In the genomic region with DNA sequence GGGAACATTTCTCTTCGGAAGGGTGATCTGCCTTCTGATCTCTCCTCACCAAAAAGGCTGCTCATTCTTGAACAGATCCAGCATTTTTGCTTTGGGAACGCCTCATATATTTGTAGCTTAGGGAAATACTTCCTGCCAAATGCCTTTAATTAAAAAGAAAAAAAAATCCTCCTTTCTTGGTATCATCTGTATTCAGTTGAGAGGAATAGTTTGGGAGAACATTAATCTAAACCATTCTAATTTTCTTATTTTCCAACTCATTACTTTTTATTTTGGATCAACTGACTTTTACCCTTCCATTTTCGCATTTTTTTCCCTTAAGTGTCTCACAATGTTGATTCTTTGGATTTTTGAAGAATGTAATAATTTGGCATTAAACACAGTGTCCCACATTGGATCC, we compare ENCODE assay signal across 15 cellular contexts.
DNase-seq lines count a peak whose midpoint lies in the region; ATAC-seq and TF ChIP-seq lines count a peak whose summit lies in the region.
"Had no signal": no experiment of that assay in that cellular context is flagged by ENCODE, and none has a peak within 500 bp of the region (broad histone marks: within the 10 kb centered on the region; RNA-seq: fewer than 3 reads in every experiment).

No MANE protein-coding gene starts in this region.

- no peak overlapping the region for H3K9ac ChIP-seq in GM23248

- ATAC-seq in stimulated activated naive B cell treated with anti-CD40 and anti-IgM and Interleukin-4, amounts not matched to agents 10 μg/mL and 1 μg/mL and 100 μg/mL, for 72 hours (replicated peaks): no peak
- no peak for ATAC-seq in mucosa of descending colon
- ATAC-seq: A549; CD8-positive, alpha-beta T cell; HCT116 had no signal

- peak overlapping the region; percentile 66 for H2AFZ ChIP-seq in GM23248

- TF ChIP-seq CTCF in chondrocyte (IDR thresholded peaks at IDR 0.05): no peak
- no peak for TF ChIP-seq CTCF in mucosa of descending colon (IDR thresholded peaks at IDR 0.05)
- TF ChIP-seq CTCF in brain microvascular endothelial cell (IDR thresholded peaks at IDR 0.05; ENCODE audit: low read depth, low read length, missing control alignments): no peak

- H3F3A ChIP-seq in GM23248 (ENCODE audit: insufficient read depth): 0 out of 2 replicates have a peak, but pooled peaks cover 5% of the 10 kb centered on the region

- peak; percentile 10 for DNase-seq in GM23248
- no peak for DNase-seq in chondrocyte (ENCODE audit: low spot score)
- DNase-seq in stimulated activated naive B cell treated with anti-CD40 and anti-IgM and Interleukin-4, amounts not matched to agents 10 μg/mL and 1 μg/mL and 100 μg/mL, for 72 hours: no peak
- no peak for DNase-seq in mucosa of descending colon
- DNase-seq in brain microvascular endothelial cell: no peak
- DNase-seq in cortex of kidney (lab: John Stamatoyannopoulos, UW): no peak
- DNase-seq: CD8-positive, alpha-beta T cell; COR-L47; DMS153; DMS79 treated with DMSO at 0.1 percent for 48 hours; GDM1 had no signal

- H3K4me3 Mint-ChIP-seq in chondrocyte (ENCODE audit: unreplicated experiment): no peak overlapping the region
- no peak overlapping the region for H3K4me3 Mint-ChIP-seq in stimulated activated naive B cell treated with anti-CD40 and anti-IgM and Interleukin-4, amounts not matched to agents 10 μg/mL and 1 μg/mL and 100 μg/mL, for 72 hours
- H3K4me3 Mint-ChIP-seq: CD14-positive monocyte; CD8-positive, alpha-beta T cell; IgD-negative memory B cell had no signal

- WGBS in GM23248 (ENCODE audit: low coverage in 1 of 2, low lambda C conversion rate in 2 of 2, missing lambda C conversion rate in 2 of 2), 2 experiments: 15 to 17% methylated on average over 3 of the region's 3 CpGs

- H3K27ac ChIP-seq in GM23248 (no peak overlapping the region), brain microvascular endothelial cell (no peak overlapping the region)
- H3K27ac ChIP-seq: A549 had no signal

- no peaks in the 10 kb centered on the region for H3K9me2 ChIP-seq in GM23248 (ENCODE audit: insufficient read depth)

- H3K4me1 ChIP-seq in GM23248 (ENCODE audit: insufficient read depth) (peaks cover 9% of the 10 kb centered on the region; the same call in 1 of the 2 replicates), mucosa of descending colon (ENCODE audit: low read depth) (no peaks in the 10 kb centered on the region)
- H3K4me1 ChIP-seq: A549 had no signal

- intact Hi-C loops in mucosa of descending colon (cut with DNase I, micrococcal nuclease): no loop called here

- H3K27ac Mint-ChIP-seq in chondrocyte (ENCODE audit: unreplicated experiment): peak overlapping the region; percentile 30
- peak overlapping the region; percentile 47 for H3K27ac Mint-ChIP-seq in stimulated activated naive B cell treated with anti-CD40 and anti-IgM and Interleukin-4, amounts not matched to agents 10 μg/mL and 1 μg/mL and 100 μg/mL, for 72 hours
- H3K27ac Mint-ChIP-seq: CD14-positive monocyte; CD8-positive, alpha-beta T cell; IgD-negative memory B cell had no signal

- in situ Hi-C loops in GM23248 (cut with MboI): no loop called here
- in situ Hi-C loops in brain microvascular endothelial cell (cut with HindIII; ENCODE audit: low pct_ligation_motif_present, low sequenced_read_pairs): no loop called here

- no peaks in the 10 kb centered on the region for H3K27me3 Mint-ChIP-seq in chondrocyte (ENCODE audit: low read depth)
- no peaks in the 10 kb centered on the region for H3K27me3 Mint-ChIP-seq in stimulated activated naive B cell treated with anti-CD40 and anti-IgM and Interleukin-4, amounts not matched to agents 10 μg/mL and 1 μg/mL and 100 μg/mL, for 72 hours
- H3K27me3 Mint-ChIP-seq: IgD-negative memory B cell had no signal

- H3K9me3 Mint-ChIP-seq in chondrocyte (ENCODE audit: low read depth): peaks cover 13% of the 10 kb centered on the region
- peaks cover 0 to 8% of the 10 kb centered on the region in 2 donors for H3K9me3 Mint-ChIP-seq in stimulated activated naive B cell treated with anti-CD40 and anti-IgM and Interleukin-4, amounts not matched to agents 10 μg/mL and 1 μg/mL and 100 μg/mL, for 72 hours

- no peaks in the 10 kb centered on the region for H3K36me3 Mint-ChIP-seq in chondrocyte (ENCODE audit: low read depth)
- H3K36me3 Mint-ChIP-seq in stimulated activated naive B cell treated with anti-CD40 and anti-IgM and Interleukin-4, amounts not matched to agents 10 μg/mL and 1 μg/mL and 100 μg/mL, for 72 hours: no peaks in the 10 kb centered on the region
- H3K36me3 Mint-ChIP-seq: CD8-positive, alpha-beta T cell; IgD-negative memory B cell had no signal

- H3K9me3 ChIP-seq in GM23248 (ENCODE audit: low read depth): no peaks in the 10 kb centered on the region
- H3K9me3 ChIP-seq in mucosa of descending colon: no peaks in the 10 kb centered on the region
- H3K9me3 ChIP-seq: A549 had no signal

- H4K20me1 ChIP-seq in GM23248 (ENCODE audit: insufficient read depth): no peaks in the 10 kb centered on the region

- H3K27me3 ChIP-seq in GM23248 (replicated peaks; ENCODE audit: insufficient read depth) (no peaks in the 10 kb centered on the region), brain microvascular endothelial cell (replicated peaks) (no peaks in the 10 kb centered on the region)

- no peak overlapping the region for H3K4me2 ChIP-seq in GM23248 (ENCODE audit: unreplicated experiment)
- H3K4me2 ChIP-seq: A549 had no signal

- no peaks in the 10 kb centered on the region for H3K36me3 ChIP-seq in GM23248 (ENCODE audit: low read depth)
- no peaks in the 10 kb centered on the region for H3K36me3 ChIP-seq in mucosa of descending colon (ENCODE audit: low read depth)
- H3K36me3 ChIP-seq in brain microvascular endothelial cell (replicated peaks): no peaks in the 10 kb centered on the region

- H3K4me1 Mint-ChIP-seq in chondrocyte (ENCODE audit: low read depth): peaks cover 29% of the 10 kb centered on the region
- H3K4me1 Mint-ChIP-seq in stimulated activated naive B cell treated with anti-CD40 and anti-IgM and Interleukin-4, amounts not matched to agents 10 μg/mL and 1 μg/mL and 100 μg/mL, for 72 hours: peaks cover under 1 to 8% of the 10 kb centered on the region in 2 donors

- H3K79me2 ChIP-seq in GM23248 (ENCODE audit: insufficient read depth): no peaks in the 10 kb centered on the region

- H3K4me3 ChIP-seq in GM23248 (no peak overlapping the region), mucosa of descending colon (no peak overlapping the region), brain microvascular endothelial cell (ENCODE audit: low read depth, low read length) (no peak overlapping the region)
- H3K4me3 ChIP-seq: A549 had no signal
